In the genomic region with DNA sequence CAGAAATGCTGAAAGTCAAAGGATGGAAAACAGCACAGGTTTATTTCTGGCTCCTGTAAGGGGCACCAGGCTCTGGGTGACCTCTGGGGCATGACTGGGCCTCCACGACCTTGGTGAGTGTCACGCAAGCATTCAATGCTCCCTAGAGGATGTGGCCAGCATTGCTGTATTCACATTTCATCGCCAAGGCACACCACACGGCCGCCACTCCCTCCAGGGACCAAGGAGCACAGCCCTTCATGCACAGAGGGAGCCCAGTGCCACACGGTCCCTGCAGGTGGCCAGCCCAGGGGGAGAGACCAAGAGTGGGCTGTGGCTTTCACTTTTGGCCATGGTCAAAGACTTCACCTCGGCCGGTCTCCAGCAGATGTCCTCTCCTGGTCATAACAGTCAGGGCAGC, we compare ENCODE assay signal across 12 cellular contexts.
DNase-seq lines count a peak whose midpoint lies in the region; ATAC-seq and TF ChIP-seq lines count a peak whose summit lies in the region.
"Had no signal": no experiment of that assay in that cellular context is flagged by ENCODE, and none has a peak within 500 bp of the region (broad histone marks: within the 10 kb centered on the region; RNA-seq: fewer than 3 reads in every experiment).

No MANE protein-coding gene starts in this region.

- H3K36me3 ChIP-seq in heart left ventricle (no peaks in the 10 kb centered on the region), sigmoid colon (no peaks in the 10 kb centered on the region)
- H3K36me3 ChIP-seq: prostate gland, upper lobe of left lung had no signal

- intact Hi-C loops in Right ventricle myocardium superior (cut with DNase I) (no loop called here), cardiac septum (cut with DNase I) (loop anchor here (10.0 kb wide), 2 partner anchors 216 to 276 kb away; no protein-coding TSS in a partner anchor), heart left ventricle (cut with DNase I) (loop anchor here in 2 of 10 donors (5.0 to 10.0 kb wide), 2 partner anchors 46 to 279 kb away; no protein-coding TSS in a partner anchor), sigmoid colon (cut with DNase I) (no loop called here)

- H3K9me3 ChIP-seq in heart left ventricle, result no peaks in the 10 kb centered on the region
- no peaks in the 10 kb centered on the region for H3K9me3 ChIP-seq in sigmoid colon
- H3K9me3 ChIP-seq: prostate gland, upper lobe of left lung had no signal

- TF ChIP-seq EP300 in sigmoid colon (IDR thresholded peaks at IDR 0.05), result no peak

- H3K4me3 ChIP-seq in heart left ventricle (no peak overlapping the region), sigmoid colon (no peak overlapping the region)
- H3K4me3 ChIP-seq: prostate gland, upper lobe of left lung had no signal

- DNase-seq in Right ventricle myocardium superior, result peak; percentile 50
- DNase-seq in cardiac septum (ENCODE audit: low spot score), result no peak
- peak; percentile 65 for DNase-seq in NCI-H510A treated with DMSO at 0.1 percent for 48 hours (lab: John Stamatoyannopoulos, UW)
- peak in 3 of 5 donors; percentile 40 to 73 (median 66) for DNase-seq in heart left ventricle
- DNase-seq in activated CD4-positive, CD25-positive, alpha-beta regulatory T cell (lab: John Stamatoyannopoulos, UW), result no peak
- DNase-seq in sigmoid colon, result no peak
- DNase-seq: KBM-7, upper lobe of left lung had no signal

- WGBS in heart left ventricle, 4 donors, result 54 to 78% (median 62%) methylated on average over 5 to 8 of the region's 8 CpGs
- 61 to 64% methylated on average over 8 of the region's 8 CpGs for WGBS in sigmoid colon, 2 donors

- H3K27me3 ChIP-seq in heart left ventricle, result no peaks in the 10 kb centered on the region
- no peaks in the 10 kb centered on the region for H3K27me3 ChIP-seq in sigmoid colon
- H3K27me3 ChIP-seq: upper lobe of left lung had no signal

- peaks cover 0 to 33% (median 11%) of the 10 kb centered on the region in 12 donors for H3K4me1 ChIP-seq in heart left ventricle
- H3K4me1 ChIP-seq in sigmoid colon, result no peaks in the 10 kb centered on the region
- H3K4me1 ChIP-seq: prostate gland, upper lobe of left lung had no signal

- ATAC-seq in Right ventricle myocardium superior (ENCODE audit: poor library complexity) (peak; percentile 65), heart left ventricle (peak in 3 of 4 donors; percentile 70 to 80 (median 77)), HG02588 (IDR thresholded peaks at IDR 0.05; ENCODE audit: unreplicated experiment) (no peak), GM21381 (IDR thresholded peaks at IDR 0.05; ENCODE audit: unreplicated experiment) (no peak)

- H3K27ac ChIP-seq in heart left ventricle (peak overlapping the region in 2 of 12 donors; percentile 1 to 34), sigmoid colon (no peak overlapping the region)
- H3K27ac ChIP-seq: C4-2B, prostate gland, upper lobe of left lung had no signal

- no peak for TF ChIP-seq POLR2A in heart left ventricle (IDR thresholded peaks at IDR 0.05)
- TF ChIP-seq POLR2A in sigmoid colon (IDR thresholded peaks at IDR 0.05), result no peak

- TF ChIP-seq CTCF in heart left ventricle (IDR thresholded peaks at IDR 0.05) (peak in 8 of 12 donors; percentile 8 to 42 (median 21)), sigmoid colon (IDR thresholded peaks at IDR 0.05) (no peak)

Comparison
In these comparisons a context has a peak if more than half of its experiments do, and no peak if none do; other contexts are left out.
1. DNase-seq: peak in Right ventricle myocardium superior (single experiment), NCI-H510A treated with DMSO at 0.1 percent for 48 hours (single experiment) and heart left ventricle (3 of 5); none in cardiac septum (single experiment), activated CD4-positive, CD25-positive, alpha-beta regulatory T cell (0 of 4) and sigmoid colon (single experiment).
2. ATAC-seq: peak in Right ventricle myocardium superior (single experiment) and heart left ventricle (3 of 4); none in HG02588 (single experiment) and GM21381 (single experiment).
3. CTCF ChIP-seq: peak in heart left ventricle (8 of 12); none in sigmoid colon (0 of 4).